Comparison of ENCODE assay signal across 35 cellular contexts in genomic region chr3:36401056-36401455, GRCh38. TPM values are rescaled to one million over a fixed set of nuclear protein-coding genes. Genes with fewer than 3 reads are reported as not detected.
"Had no signal": no experiment of that assay in that cellular context is flagged by ENCODE, and none has a peak within 500 bp of the region (broad histone marks: within the 10 kb centered on the region; RNA-seq: fewer than 3 reads in every experiment).

No MANE protein-coding gene starts in this region.

- H3K27me3 ChIP-seq: ascending aorta, cardiac muscle cell, colonic mucosa had no signal

- H3K4me1 Mint-ChIP-seq: activated CD4-positive, alpha-beta memory T cell treated with anti-CD3 and anti-CD28 coated beads, Interleukin-2, amount 10 ng/mL, durations not matched to agents 7 days and 5 days; activated CD4-positive, alpha-beta T cell treated with anti-CD3 and anti-CD28 coated beads, Interleukin-2, amount 10 ng/mL, durations not matched to agents 7 days and 5 days; activated CD8-positive, alpha-beta memory T cell treated with anti-CD3 and anti-CD28 coated beads, Interleukin-2, amount 10 ng/mL, durations not matched to agents 7 days and 5 days; activated naive CD4-positive, alpha-beta T cell treated with anti-CD3 and anti-CD28 coated beads, Interleukin-2, amount 10 ng/mL, durations not matched to agents 7 days and 5 days; activated naive CD4-positive, alpha-beta T cell treated with anti-CD3 and anti-CD28 coated beads, Interleukin-2, amount 50 U/mL, for 24 hours; activated naive CD8-positive, alpha-beta T cell treated with anti-CD3 and anti-CD28 coated beads, Interleukin-2, amount 10 ng/mL, durations not matched to agents 7 days and 5 days; activated naive CD8-positive, alpha-beta T cell treated with anti-CD3 and anti-CD28 coated beads, Interleukin-2, amount 50 U/mL, for 24 hours; central memory CD8-positive, alpha-beta T cell; WTC11 had no signal

- H3K9me3 ChIP-seq: ascending aorta, colonic mucosa had no signal

- H3K9me3 Mint-ChIP-seq: activated CD4-positive, alpha-beta memory T cell treated with anti-CD3 and anti-CD28 coated beads, Interleukin-2, amount 10 ng/mL, durations not matched to agents 7 days and 5 days; activated CD4-positive, alpha-beta T cell treated with anti-CD3 and anti-CD28 coated beads, Interleukin-2, amount 10 ng/mL, durations not matched to agents 7 days and 5 days; activated naive CD4-positive, alpha-beta T cell treated with anti-CD3 and anti-CD28 coated beads, Interleukin-2, amount 10 ng/mL, durations not matched to agents 7 days and 5 days; activated naive CD8-positive, alpha-beta T cell treated with anti-CD3 and anti-CD28 coated beads, Interleukin-2, amount 10 ng/mL, durations not matched to agents 7 days and 5 days; activated naive CD8-positive, alpha-beta T cell treated with anti-CD3 and anti-CD28 coated beads, Interleukin-2, amount 50 U/mL, for 24 hours; activated T-cell treated with anti-CD3 and anti-CD28 coated beads, Interleukin-2, amount 50 U/mL, for 24 hours; activated T-helper 2 cell treated with anti-CD3 and anti-CD28 coated beads, Interferon-gamma antibody, Interleukin-2, Interleukin-4, amounts not matched to agents 10 μg/mL and 5 μg/mL and 100 μg/mL, durations not matched to agents 14 hours and 24 hours and 36 hours; brain; T-helper 1 cell treated with Interleukin-12 subunit alpha and Interleukin-12 subunit beta and Interleukin-4 antibody, amounts not matched to agents 30 μg/mL and 1 μg/mL, for 36 hours; T-helper 2 cell treated with Interferon-gamma antibody and Interleukin-4, amounts not matched to agents 5 μg/mL and 100 μg/mL, for 36 hours; WTC11 had no signal

- H3K4me3 Mint-ChIP-seq: activated CD4-positive, alpha-beta memory T cell treated with anti-CD3 and anti-CD28 coated beads, Interleukin-2, amount 10 ng/mL, durations not matched to agents 7 days and 5 days; activated CD4-positive, alpha-beta T cell treated with anti-CD3 and anti-CD28 coated beads, Interleukin-2, amount 10 ng/mL, durations not matched to agents 7 days and 5 days; activated CD8-positive, alpha-beta memory T cell treated with anti-CD3 and anti-CD28 coated beads, Interleukin-2, amount 10 ng/mL, durations not matched to agents 7 days and 5 days; activated CD8-positive, alpha-beta T cell treated with anti-CD3 and anti-CD28 coated beads, Interleukin-2, amount 10 ng/mL, durations not matched to agents 7 days and 5 days; activated naive CD4-positive, alpha-beta T cell treated with anti-CD3 and anti-CD28 coated beads, Interleukin-2, amount 10 ng/mL, durations not matched to agents 7 days and 5 days; activated naive CD4-positive, alpha-beta T cell treated with anti-CD3 and anti-CD28 coated beads, Interleukin-2, amount 50 U/mL, for 24 hours; activated naive CD8-positive, alpha-beta T cell; activated naive CD8-positive, alpha-beta T cell treated with anti-CD3 and anti-CD28 coated beads, Interleukin-2, amount 10 ng/mL, durations not matched to agents 7 days and 5 days; activated naive CD8-positive, alpha-beta T cell treated with anti-CD3 and anti-CD28 coated beads, Interleukin-2, amount 50 U/mL, for 24 hours; activated T-cell treated with anti-CD3 and anti-CD28 coated beads, Interleukin-2, amount 50 U/mL, for 24 hours; brain; central memory CD8-positive, alpha-beta T cell; T-helper 1 cell treated with Interleukin-12 subunit alpha and Interleukin-12 subunit beta and Interleukin-4 antibody, amounts not matched to agents 30 μg/mL and 1 μg/mL, for 36 hours; T-helper 2 cell treated with Interferon-gamma antibody and Interleukin-4, amounts not matched to agents 5 μg/mL and 100 μg/mL, for 36 hours; WTC11 had no signal

- H3K36me3 Mint-ChIP-seq: activated CD8-positive, alpha-beta memory T cell treated with anti-CD3 and anti-CD28 coated beads, Interleukin-2, amount 10 ng/mL, durations not matched to agents 7 days and 5 days; activated naive CD4-positive, alpha-beta T cell treated with anti-CD3 and anti-CD28 coated beads, Interleukin-2, amount 10 ng/mL, durations not matched to agents 7 days and 5 days; activated naive CD4-positive, alpha-beta T cell treated with anti-CD3 and anti-CD28 coated beads, Interleukin-2, amount 50 U/mL, for 24 hours; activated naive CD8-positive, alpha-beta T cell; activated naive CD8-positive, alpha-beta T cell treated with anti-CD3 and anti-CD28 coated beads, Interleukin-2, amount 10 ng/mL, durations not matched to agents 7 days and 5 days; brain; WTC11 had no signal

- H3K27ac Mint-ChIP-seq: activated CD4-positive, alpha-beta memory T cell treated with anti-CD3 and anti-CD28 coated beads, Interleukin-2, amount 10 ng/mL, durations not matched to agents 7 days and 5 days; activated CD4-positive, alpha-beta T cell treated with anti-CD3 and anti-CD28 coated beads, Interleukin-2, amount 10 ng/mL, durations not matched to agents 7 days and 5 days; activated CD8-positive, alpha-beta memory T cell treated with anti-CD3 and anti-CD28 coated beads, Interleukin-2, amount 10 ng/mL, durations not matched to agents 7 days and 5 days; activated CD8-positive, alpha-beta T cell treated with anti-CD3 and anti-CD28 coated beads, Interleukin-2, amount 10 ng/mL, durations not matched to agents 7 days and 5 days; activated naive CD4-positive, alpha-beta T cell treated with anti-CD3 and anti-CD28 coated beads, Interleukin-2, amount 10 ng/mL, durations not matched to agents 7 days and 5 days; activated naive CD4-positive, alpha-beta T cell treated with anti-CD3 and anti-CD28 coated beads, Interleukin-2, amount 50 U/mL, for 24 hours; activated naive CD8-positive, alpha-beta T cell; activated naive CD8-positive, alpha-beta T cell treated with anti-CD3 and anti-CD28 coated beads, Interleukin-2, amount 10 ng/mL, durations not matched to agents 7 days and 5 days; activated naive CD8-positive, alpha-beta T cell treated with anti-CD3 and anti-CD28 coated beads, Interleukin-2, amount 50 U/mL, for 24 hours; activated T-cell treated with anti-CD3 and anti-CD28 coated beads, Interleukin-2, amount 50 U/mL, for 24 hours; activated T-helper 2 cell treated with anti-CD3 and anti-CD28 coated beads, Interferon-gamma antibody, Interleukin-2, Interleukin-4, amounts not matched to agents 10 μg/mL and 5 μg/mL and 100 μg/mL, durations not matched to agents 14 hours and 24 hours and 36 hours; brain; T-helper 1 cell treated with Interleukin-12 subunit alpha and Interleukin-12 subunit beta and Interleukin-4 antibody, amounts not matched to agents 30 μg/mL and 1 μg/mL, for 36 hours; T-helper 2 cell treated with Interferon-gamma antibody and Interleukin-4, amounts not matched to agents 5 μg/mL and 100 μg/mL, for 36 hours; WTC11 had no signal

- H3K4me1 ChIP-seq: ascending aorta, colonic mucosa had no signal

- DNase-seq: activated CD4-positive, alpha-beta memory T cell treated with anti-CD3 and anti-CD28 coated beads, Interleukin-2, amount 10 ng/mL, durations not matched to agents 7 days and 5 days; activated CD4-positive, alpha-beta T cell treated with anti-CD3 and anti-CD28 coated beads for 1 hour; activated CD4-positive, alpha-beta T cell treated with anti-CD3 and anti-CD28 coated beads for 4 hours; activated CD4-positive, alpha-beta T cell treated with anti-CD3 and anti-CD28 coated beads, Interleukin-2, amount 10 ng/mL, durations not matched to agents 7 days and 5 days; activated CD4-positive, alpha-beta T cell treated with anti-CD3 and anti-CD28 coated beads, Interleukin-2, amount 50 U/mL, for 48 hours; activated CD4-positive, CD25-positive, alpha-beta regulatory T cell; activated CD8-positive, alpha-beta memory T cell treated with anti-CD3 and anti-CD28 coated beads for 24 hours; activated CD8-positive, alpha-beta memory T cell treated with anti-CD3 and anti-CD28 coated beads, Interleukin-2, amount 10 ng/mL, durations not matched to agents 7 days and 5 days; activated CD8-positive, alpha-beta memory T cell treated with anti-CD3 and anti-CD28 coated beads, Interleukin-2, amount 50 U/mL, for 48 hours; activated CD8-positive, alpha-beta T cell treated with anti-CD3 and anti-CD28 coated beads, Interleukin-2, amount 10 ng/mL, durations not matched to agents 7 days and 5 days; activated effector memory CD4-positive, alpha-beta T cell treated with Interleukin-2 at 50 U/mL for 16 hours; activated gamma-delta T cell; activated naive CD4-positive, alpha-beta T cell treated with anti-CD3 and anti-CD28 coated beads, Interleukin-2, amount 10 ng/mL, durations not matched to agents 7 days and 5 days; activated naive CD4-positive, alpha-beta T cell treated with Interleukin-2 at 50 U/mL for 16 hours; activated naive CD8-positive, alpha-beta T cell treated with anti-CD3 and anti-CD28 coated beads, Interleukin-2, amount 10 ng/mL, durations not matched to agents 7 days and 5 days; activated naive CD8-positive, alpha-beta T cell treated with anti-CD3 and anti-CD28 coated beads, Interleukin-2, amount 50 U/mL, for 24 hours; activated T-cell treated with anti-CD3 and anti-CD28 coated beads, Interleukin-2, amount 50 U/mL, for 24 hours; activated T-cell treated with anti-CD3 and anti-CD28 coated beads, Interleukin-2, amount 50 U/mL, for 48 hours; amygdala; anterior cingulate cortex; colonic mucosa; cortex of kidney; T-helper 2 cell; T-helper 9 cell had no signal

- H3K27me3 Mint-ChIP-seq: activated CD4-positive, alpha-beta memory T cell treated with anti-CD3 and anti-CD28 coated beads, Interleukin-2, amount 10 ng/mL, durations not matched to agents 7 days and 5 days; activated CD8-positive, alpha-beta memory T cell treated with anti-CD3 and anti-CD28 coated beads, Interleukin-2, amount 10 ng/mL, durations not matched to agents 7 days and 5 days; activated naive CD4-positive, alpha-beta T cell treated with anti-CD3 and anti-CD28 coated beads, Interleukin-2, amount 10 ng/mL, durations not matched to agents 7 days and 5 days; activated naive CD8-positive, alpha-beta T cell; activated naive CD8-positive, alpha-beta T cell treated with anti-CD3 and anti-CD28 coated beads, Interleukin-2, amount 10 ng/mL, durations not matched to agents 7 days and 5 days; activated T-cell treated with anti-CD3 and anti-CD28 coated beads, Interleukin-2, amount 50 U/mL, for 24 hours; brain; central memory CD8-positive, alpha-beta T cell had no signal

- H3K36me3 ChIP-seq: ascending aorta, cardiac muscle cell, colonic mucosa had no signal

- H3K27ac ChIP-seq: ascending aorta, cardiac muscle cell, colonic mucosa, VCaP had no signal

- H3K4me3 ChIP-seq: ascending aorta, cardiac muscle cell, colonic mucosa had no signal

RNA-seq across cellular contexts. Expression of gene STAC, which starts 20.8 kb away (rescaled TPM):
- total RNA-seq: activated CD4-positive, alpha-beta memory T cell treated with anti-CD3 and anti-CD28 coated beads, Interleukin-2, amount 10 ng/mL, durations not matched to agents 7 days and 5 days; activated CD8-positive, alpha-beta memory T cell treated with anti-CD3 and anti-CD28 coated beads, Interleukin-2, amount 10 ng/mL, durations not matched to agents 7 days and 5 days; activated CD8-positive, alpha-beta T cell treated with anti-CD3 and anti-CD28 coated beads, Interleukin-2, amount 10 ng/mL, durations not matched to agents 7 days and 5 days; activated naive CD8-positive, alpha-beta T cell treated with anti-CD3 and anti-CD28 coated beads, Interleukin-2, amount 10 ng/mL, durations not matched to agents 7 days and 5 days; activated T-helper 2 cell treated with anti-CD3 and anti-CD28 coated beads, Interferon-gamma antibody, Interleukin-2, Interleukin-4, amounts not matched to agents 10 μg/mL and 5 μg/mL and 100 μg/mL, durations not matched to agents 14 hours and 24 hours and 36 hours had no signal
